ENCODE assay signal across 9 cellular contexts in genomic region chr6:80143312-80143960, GRCh38. TPM values are rescaled to one million over a fixed set of nuclear protein-coding genes. Genes with fewer than 3 reads are reported as not detected.
A peak's percentile ranks its signal among the peaks of the same experiment; 100 is the strongest.
DNase-seq lines count a peak whose midpoint lies in the region; ATAC-seq, FAIRE-seq and TF ChIP-seq lines count a peak whose summit lies in the region.
"Had no signal": no experiment of that assay in that cellular context is flagged by ENCODE, and none has a peak within 500 bp of the region (broad histone marks: within the 10 kb centered on the region; RNA-seq: fewer than 3 reads in every experiment).

No MANE protein-coding gene starts in this region.

- intact Hi-C loops in right lobe of liver (cut with DNase I), result no loop called here
- intact Hi-C loops in HepG2 (cut with micrococcal nuclease; ENCODE audit: unreplicated experiment), result no loop called here
- intact Hi-C loops in body of pancreas (cut with DNase I), result no loop called here
- intact Hi-C loops in aorta (cut with DNase I), result no loop called here

- no peaks in the 10 kb centered on the region for H3K9me3 Mint-ChIP-seq in activated T-cell treated with anti-CD3 and anti-CD28 coated beads, Interleukin-2, amount 50 U/mL, for 72 hours

- in situ Hi-C loops in HepG2 (cut with HindIII; ENCODE audit: extremely low pct_ligation_motif_present, low pct_unique_long_range_greater_than_20kb), result no loop called here

- CTCF ChIA-PET in HepG2 (lab: Yijun Ruan, JAX; ENCODE audit: low intra/inter-chr PET ratio, low total read pairs), result no interaction called here

- no peak overlapping the region for H2AFZ ChIP-seq in HepG2 (ENCODE audit: low read length)

- no peak for TF ChIP-seq EP300 in HepG2 (IDR thresholded peaks at IDR 0.05; ENCODE audit: low read depth in 2 of 2, low read length in 2 of 2)
- TF ChIP-seq EP300 in HepG2 (CRISPR knock-in tag; IDR thresholded peaks at IDR 0.05; ENCODE audit: borderline replicate concordance), result no peak

- H3K4me3 ChIP-seq in right lobe of liver (no peak overlapping the region), HepG2 (replicated peaks in 1 of 3; ENCODE audit: insufficient read depth in 1 of 3, low read depth in 2 of 3, low read length in 3 of 3) (no peak overlapping the region), body of pancreas (no peak overlapping the region), aorta (ENCODE audit: low read length in 2 of 2) (no peak overlapping the region)

- H3K79me2 ChIP-seq in HepG2 (ENCODE audit: insufficient read depth, low read length), result no peaks in the 10 kb centered on the region

- peaks cover 4% of the 10 kb centered on the region in 2 donors for H3K36me3 Mint-ChIP-seq in activated T-cell treated with anti-CD3 and anti-CD28 coated beads, Interleukin-2, amount 50 U/mL, for 72 hours (ENCODE audit: insufficient read depth in 2 of 2)

- POLR2A ChIA-PET in HepG2 (lab: Yijun Ruan, JAX), result no interaction called here

- H4K20me1 ChIP-seq in HepG2 (ENCODE audit: insufficient read depth, low read length), result no peaks in the 10 kb centered on the region

- TF ChIP-seq POLR2A in right lobe of liver (IDR thresholded peaks at IDR 0.05) (no peak), HepG2 (IDR thresholded peaks at IDR 0.05; ENCODE audit: insufficient read depth in 1 of 2, low read depth in 2 of 2, low read length in 2 of 2) (no peak), body of pancreas (IDR thresholded peaks at IDR 0.05) (no peak)

- no peak overlapping the region for H3K9ac ChIP-seq in HepG2 (ENCODE audit: insufficient read depth, low read depth, low read length)

- TF ChIP-seq CTCF in right lobe of liver (IDR thresholded peaks at IDR 0.05) (no peak), HepG2 (CRISPR knock-in tag; IDR thresholded peaks at IDR 0.05) (no peak), body of pancreas (IDR thresholded peaks at IDR 0.05) (no peak)

- ATAC-seq in right lobe of liver (no peak), HepG2 (no peak), body of pancreas (peak; percentile 30), aorta (ENCODE audit: low FRiP score) (peak; percentile 81), HG02938 (IDR thresholded peaks at IDR 0.05; ENCODE audit: unreplicated experiment) (no peak)
- ATAC-seq in activated T-cell treated with anti-CD3 and anti-CD28 coated beads, Interleukin-2, amount 50 U/mL, for 72 hours (replicated peaks in 1 of 2), result no peak

- WGBS in right lobe of liver (ENCODE audit: insufficient coverage, low coverage, low lambda C conversion rate, missing lambda C conversion rate), result 64% methylated on average over 3 of the region's 3 CpGs
- WGBS in HepG2 (ENCODE audit: low lambda C conversion rate), result 92% methylated on average over 2 of the region's 3 CpGs
- 49 to 51% methylated on average over 3 of the region's 3 CpGs for WGBS in body of pancreas, 2 donors
- WGBS in aorta, 2 donors, result 4 to 5% methylated on average over 3 of the region's 3 CpGs

- H3K9me3 ChIP-seq in right lobe of liver (no peaks in the 10 kb centered on the region), HepG2 (ENCODE audit: low read length) (no peaks in the 10 kb centered on the region), body of pancreas (no peaks in the 10 kb centered on the region), aorta (ENCODE audit: control insufficient read depth, low read length) (no peaks in the 10 kb centered on the region)

- H3K27me3 Mint-ChIP-seq in activated T-cell treated with anti-CD3 and anti-CD28 coated beads, Interleukin-2, amount 50 U/mL, for 72 hours (ENCODE audit: low read depth), result no peaks in the 10 kb centered on the region
- H3K27me3 Mint-ChIP-seq: CD4-positive, CD25-positive, alpha-beta regulatory T cell had no signal

- H3K36me3 ChIP-seq in right lobe of liver, result no peaks in the 10 kb centered on the region
- H3K36me3 ChIP-seq in HepG2 (replicated peaks in 1 of 2; ENCODE audit: control insufficient read depth in 1 of 2, insufficient read depth in 2 of 2, low read length in 2 of 2), result no peaks in the 10 kb centered on the region; a peak in 1 of 5 replicates
- H3K36me3 ChIP-seq in body of pancreas (replicated peaks in 1 of 2; ENCODE audit: insufficient read depth in 1 of 2, low read depth in 2 of 2), result no peaks in the 10 kb centered on the region
- no peaks in the 10 kb centered on the region for H3K36me3 ChIP-seq in aorta (ENCODE audit: control insufficient read depth in 1 of 2, insufficient read depth in 2 of 2, low read length in 1 of 2)

- no peaks in the 10 kb centered on the region for H3K27me3 ChIP-seq in right lobe of liver
- no peaks in the 10 kb centered on the region for H3K27me3 ChIP-seq in HepG2 (ENCODE audit: control insufficient read depth in 1 of 2, insufficient read depth in 2 of 2, low read length in 2 of 2)
- H3K27me3 ChIP-seq in body of pancreas, result no peaks in the 10 kb centered on the region
- no peaks in the 10 kb centered on the region for H3K27me3 ChIP-seq in aorta (ENCODE audit: control insufficient read depth in 1 of 2, insufficient read depth in 2 of 2, low read length in 1 of 2)

- no peak overlapping the region for H3K4me3 Mint-ChIP-seq in activated T-cell treated with anti-CD3 and anti-CD28 coated beads, Interleukin-2, amount 50 U/mL, for 72 hours
- H3K4me3 Mint-ChIP-seq: CD4-positive, CD25-positive, alpha-beta regulatory T cell had no signal

- H3K4me1 Mint-ChIP-seq in activated T-cell treated with anti-CD3 and anti-CD28 coated beads, Interleukin-2, amount 50 U/mL, for 72 hours (ENCODE audit: low read depth), result no peaks in the 10 kb centered on the region

- peak in 2 of 3 donors; percentile 21 to 45 for DNase-seq in right lobe of liver
- DNase-seq in HepG2 (ENCODE audit: low spot score), result no peak
- DNase-seq in body of pancreas, result peak; percentile 56 to 71 (median 67)
- DNase-seq in kidney tubule cell (ENCODE audit: low spot score), result peak; percentile 93
- peak; percentile 76 to 78 for DNase-seq in aorta
- no peak for DNase-seq in NCI-H146 treated with DMSO at 0.1 percent for 48 hours (lab: John Stamatoyannopoulos, UW; ENCODE audit: unreplicated experiment)
- no peak for DNase-seq in activated T-cell treated with anti-CD3 and anti-CD28 coated beads, Interleukin-2, amount 50 U/mL, for 72 hours
- DNase-seq: CD4-positive, CD25-positive, alpha-beta regulatory T cell had no signal

- no peak overlapping the region for H3K27ac ChIP-seq in right lobe of liver
- no peak overlapping the region for H3K27ac ChIP-seq in HepG2 (ENCODE audit: extremely low read length, insufficient read depth, low read length)
- H3K27ac ChIP-seq in body of pancreas, result no peak overlapping the region
- peak overlapping the region in 1 of 2 donors; percentile 71 for H3K27ac ChIP-seq in aorta (ENCODE audit: low read depth in 1 of 2, low read length in 2 of 2)

- no peak overlapping the region for H3K27ac Mint-ChIP-seq in activated T-cell treated with anti-CD3 and anti-CD28 coated beads, Interleukin-2, amount 50 U/mL, for 72 hours
- H3K27ac Mint-ChIP-seq: CD4-positive, CD25-positive, alpha-beta regulatory T cell had no signal

- H3K4me2 ChIP-seq in HepG2 (ENCODE audit: low read depth, low read length), result no peak overlapping the region

- FAIRE-seq in HepG2 (lab: Jason Lieb, UNC), result no peak

- no peaks in the 10 kb centered on the region for H3K4me1 ChIP-seq in right lobe of liver
- no peaks in the 10 kb centered on the region for H3K4me1 ChIP-seq in HepG2 (ENCODE audit: insufficient read depth, low read length)
- peaks cover 9% of the 10 kb centered on the region for H3K4me1 ChIP-seq in body of pancreas
- H3K4me1 ChIP-seq in aorta (ENCODE audit: control insufficient read depth in 1 of 2, insufficient read depth in 2 of 2, low read length in 2 of 2), result peaks cover 3 to 15% of the 10 kb centered on the region in 2 donors

- no TSS peak for BruUV-seq in HepG2 (replicated peaks; lab: Mats Ljungman, UMichigan)

- TF ChIP-seq RAD21 in HepG2 (CRISPR knock-in tag; IDR thresholded peaks at IDR 0.05), result no peak

TF ChIP-seq in HepG2, 621 proteins besides CTCF, POLR2A, EP300 and RAD21:
- no peak for TF ChIP-seq RFXAP (CRISPR knock-in tag; IDR thresholded peaks at IDR 0.05; ENCODE audit: borderline replicate concordance)
- TF ChIP-seq CBX1 (IDR thresholded peaks at IDR 0.05; ENCODE audit: low read depth), result no peak
- no peak for TF ChIP-seq MIXL1 (CRISPR knock-in tag; IDR thresholded peaks at IDR 0.05)

RNA-seq across cellular contexts. Expression of gene BCKDHB, which starts 37.0 kb away (rescaled TPM):
- total RNA-seq in right lobe of liver (10 to 100 TPM; 22.1 to 57.2 (median 43.9) TPM), HepG2 (2016; rRNA removed; fragmentation: Illumina TruSeq; extraction: Trizol) (13.6 and 17.0 TPM in 2 replicates), body of pancreas (10 to 100 TPM; 11.5 to 14.8 TPM), aorta (10 to 100 TPM; 19.7 to 19.9 TPM)
- total RNA-seq in HepG2 (2016; cell fraction: cytosol; rRNA removed; fragmentation: Illumina TruSeq; extraction: Trizol; ENCODE audit: low read depth), result 3.3 and 5.4 TPM in 2 replicates
- 13.3 and 15.8 TPM in 2 replicates for total RNA-seq in HepG2 (2016; cell fraction: insoluble cytoplasmic fraction; rRNA removed; fragmentation: Illumina TruSeq; extraction: Trizol)
- total RNA-seq in HepG2 (2016; cell fraction: membrane; rRNA removed; fragmentation: Illumina TruSeq; extraction: Trizol), result 3.3 and 3.4 TPM in 2 replicates
- 24.3 and 24.4 TPM in 2 replicates for total RNA-seq in HepG2 (2016; cell fraction: nucleus; rRNA removed; fragmentation: Illumina TruSeq; extraction: Trizol)
- polyA plus RNA-seq in HepG2 (2011; rRNA removed) (7.1 and 10.8 TPM in 2 replicates), aorta (10 to 100 TPM; 11.7 to 13.4 TPM)
- 5.0 and 7.0 TPM in 2 replicates for polyA plus RNA-seq in HepG2 (2011; cell fraction: cytosol; rRNA removed)
- 3.3 and 3.6 TPM in 2 replicates for polyA plus RNA-seq in HepG2 (2011; cell fraction: nucleus; rRNA removed)
- 4.7 and 6.3 TPM in 2 replicates for polyA plus RNA-seq in HepG2 (2012)
- polyA plus RNA-seq in HepG2 (2016; cell fraction: cytosol; fragmentation: Illumina TruSeq; extraction: Trizol; ENCODE audit: low read depth), result 1.2 and 1.4 TPM in 2 replicates
- polyA plus RNA-seq in HepG2 (2016; cell fraction: insoluble cytoplasmic fraction; fragmentation: Illumina TruSeq; extraction: Trizol; ENCODE audit: low read depth), result 19.7 and 20.6 TPM in 2 replicates
- 3.2 and 4.0 TPM in 2 replicates for polyA plus RNA-seq in HepG2 (2016; cell fraction: membrane; fragmentation: Illumina TruSeq; extraction: Trizol; ENCODE audit: low read depth)
- polyA plus RNA-seq in HepG2 (2016; cell fraction: nucleus; fragmentation: Illumina TruSeq; extraction: Trizol; ENCODE audit: insufficient read depth, low read depth), result 8.6 and 11.4 TPM in 2 replicates
- polyA minus RNA-seq in HepG2 (2011; rRNA and poly(A)+ RNA removed; ENCODE audit: low replicate concordance), result 4.7 and 5.4 TPM in 2 replicates
- polyA minus RNA-seq in HepG2 (2011; cell fraction: cytosol; rRNA and poly(A)+ RNA removed), result 4.5 and 5.4 TPM in 2 replicates
- 21.6 and 28.8 TPM in 2 replicates for polyA minus RNA-seq in HepG2 (2011; cell fraction: nucleus; rRNA and poly(A)+ RNA removed)
- 10 to 100 TPM; 13.7 to 18.2 TPM for total RNA-seq in activated T-cell treated with anti-CD3 and anti-CD28 coated beads, Interleukin-2, amount 50 U/mL, for 72 hours

Comparison
In these comparisons a context has a peak if more than half of its experiments do, and no peak if none do; other contexts are left out.
1. DNase-seq: peak in right lobe of liver (2 of 3), body of pancreas (4 of 4), kidney tubule cell (single experiment) and aorta (2 of 2); none in HepG2 (single experiment), NCI-H146 treated with DMSO at 0.1 percent for 48 hours (single experiment) and activated T-cell treated with anti-CD3 and anti-CD28 coated beads, Interleukin-2, amount 50 U/mL, for 72 hours (0 of 2).
2. ATAC-seq: peak in body of pancreas (single experiment) and aorta (single experiment); none in right lobe of liver (0 of 4), HepG2 (single experiment), HG02938 (single experiment) and activated T-cell treated with anti-CD3 and anti-CD28 coated beads, Interleukin-2, amount 50 U/mL, for 72 hours (0 of 2).